17 cellular contexts compared by ENCODE assay signal in the genomic region with DNA sequence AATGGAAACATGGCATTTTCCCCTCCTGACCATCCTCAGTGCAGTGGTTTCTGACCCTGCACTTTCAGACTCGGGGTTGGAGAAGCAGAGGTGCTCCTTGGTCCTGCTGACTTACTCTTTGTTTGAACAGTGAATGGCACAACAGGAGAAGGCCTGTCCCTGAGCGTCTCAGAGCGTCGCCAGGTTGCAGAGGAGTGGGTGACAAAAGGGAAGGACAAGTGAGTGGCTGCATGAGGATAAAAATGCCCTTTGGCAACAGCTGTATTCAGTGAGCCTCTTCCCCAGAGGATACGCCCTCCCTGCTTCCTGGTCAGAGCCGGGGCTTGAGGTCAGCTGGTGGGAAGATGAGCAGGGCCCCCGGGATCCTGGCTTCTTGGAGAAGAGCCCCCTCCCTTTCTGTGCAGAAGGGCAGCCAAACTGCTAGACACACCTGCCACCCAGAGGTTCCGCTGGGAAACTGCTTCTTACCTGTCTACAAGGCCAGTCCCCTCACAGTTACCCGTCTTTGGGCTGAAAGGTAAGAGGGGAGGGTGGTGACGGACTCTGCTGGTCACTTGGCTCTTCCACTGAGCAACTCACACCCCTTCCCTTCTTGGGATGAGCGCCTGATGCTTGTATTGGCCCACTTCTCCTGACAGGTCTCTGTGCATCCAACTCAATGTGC. TPM values are rescaled to one million over a fixed set of nuclear protein-coding genes. Genes with fewer than 3 reads are reported as not detected.
DNase-seq lines count a peak whose midpoint lies in the region; ATAC-seq and TF ChIP-seq lines count a peak whose summit lies in the region.
"Had no signal": no experiment of that assay in that cellular context is flagged by ENCODE, and none has a peak within 500 bp of the region (broad histone marks: within the 10 kb centered on the region; RNA-seq: fewer than 3 reads in every experiment).

No MANE protein-coding gene starts in this region.

- H3K4me3 ChIP-seq in WERI-Rb-1 (ENCODE audit: low read depth, low read length) (no peak overlapping the region), neural cell (ENCODE audit: low read length) (no peak overlapping the region)
- H3K4me3 ChIP-seq: adrenal gland, HAP-1, lower lobe of right lung, tibial artery had no signal

- H3K9me3 ChIP-seq in WERI-Rb-1 (ENCODE audit: severe bottlenecking) (no peaks in the 10 kb centered on the region), neural cell (ENCODE audit: low read length) (no peaks in the 10 kb centered on the region)
- H3K9me3 ChIP-seq: adrenal gland, HAP-1, lower lobe of right lung, tibial artery had no signal

- peak; percentile 36 for TF ChIP-seq RAD21 in neural cell (conservative IDR thresholded peaks at IDR 0.05)

- DNase-seq in DMS 273 (lab: John Stamatoyannopoulos, UW; ENCODE audit: unreplicated experiment) (peak; percentile 18), DMS 273 treated with DMSO at 0.1 percent for 48 hours (lab: John Stamatoyannopoulos, UW) (no peak), NCI-H146 (lab: John Stamatoyannopoulos, UW) (peak; percentile 80), WERI-Rb-1 (peak; percentile 39), foreskin keratinocyte (no peak), HuH-7 (ENCODE audit: low spot score) (no peak)
- no peak for DNase-seq in activated T-helper 1 cell treated with anti-CD3 and anti-CD28 coated beads, Interleukin-12 subunit alpha, Interleukin-12 subunit beta, Interleukin-2, Interleukin-4 antibody, amounts not matched to agents 30 ng/mL and 10 ng/mL and 1 ng/mL, durations not matched to agents 14 hours and 24 hours and 36 hours (ENCODE audit: low spot score)
- DNase-seq: 8988T; activated CD8-positive, alpha-beta memory T cell treated with anti-CD3 and anti-CD28 coated beads, Interleukin-2, amount 50 U/mL, for 48 hours; adrenal gland; lower lobe of right lung; NCI-H187; nucleus accumbens; Right ventricle myocardium superior; tibial artery had no signal

- no peak overlapping the region for H3K4me3 Mint-ChIP-seq in activated T-helper 1 cell treated with anti-CD3 and anti-CD28 coated beads, Interleukin-12 subunit alpha, Interleukin-12 subunit beta, Interleukin-2, Interleukin-4 antibody, amounts not matched to agents 30 ng/mL and 10 ng/mL and 1 ng/mL, durations not matched to agents 14 hours and 24 hours and 36 hours

- H3K79me2 ChIP-seq in neural cell (replicated peaks; ENCODE audit: insufficient read depth, low read length) = no peaks in the 10 kb centered on the region

- intact Hi-C loops in activated T-helper 1 cell treated with anti-CD3 and anti-CD28 coated beads, Interleukin-12 subunit alpha, Interleukin-12 subunit beta, Interleukin-2, Interleukin-4 antibody, amounts not matched to agents 30 ng/mL and 10 ng/mL and 1 ng/mL, durations not matched to agents 14 hours and 24 hours and 36 hours (cut with micrococcal nuclease) = no loop called here

- no peaks in the 10 kb centered on the region for H3K27me3 ChIP-seq in WERI-Rb-1 (ENCODE audit: insufficient read depth, low read depth, severe bottlenecking)
- H3K27me3 ChIP-seq in neural cell (ENCODE audit: insufficient read depth, low read depth, low read length) = no peaks in the 10 kb centered on the region
- H3K27me3 ChIP-seq in foreskin keratinocyte = no peaks in the 10 kb centered on the region
- H3K27me3 ChIP-seq: adrenal gland, tibial artery had no signal

- H4K20me1 ChIP-seq in neural cell (ENCODE audit: insufficient read depth) = no peaks in the 10 kb centered on the region

- no peaks in the 10 kb centered on the region for H3K4me1 Mint-ChIP-seq in activated T-helper 1 cell treated with anti-CD3 and anti-CD28 coated beads, Interleukin-12 subunit alpha, Interleukin-12 subunit beta, Interleukin-2, Interleukin-4 antibody, amounts not matched to agents 30 ng/mL and 10 ng/mL and 1 ng/mL, durations not matched to agents 14 hours and 24 hours and 36 hours (ENCODE audit: low read depth)

- H3K4me1 ChIP-seq in foreskin keratinocyte = no peaks in the 10 kb centered on the region
- H3K4me1 ChIP-seq: adrenal gland, lower lobe of right lung, tibial artery had no signal

- H3K27ac Mint-ChIP-seq in activated T-helper 1 cell treated with anti-CD3 and anti-CD28 coated beads, Interleukin-12 subunit alpha, Interleukin-12 subunit beta, Interleukin-2, Interleukin-4 antibody, amounts not matched to agents 30 ng/mL and 10 ng/mL and 1 ng/mL, durations not matched to agents 14 hours and 24 hours and 36 hours = no peak overlapping the region

- TF ChIP-seq CTCF in WERI-Rb-1 (IDR thresholded peaks at IDR 0.05; ENCODE audit: low read depth, low read length) = peak; percentile 56
- TF ChIP-seq CTCF in neural cell (IDR thresholded peaks at IDR 0.05; ENCODE audit: poor library complexity, severe bottlenecking) = no peak
- no peak for TF ChIP-seq CTCF in foreskin keratinocyte (conservative IDR thresholded peaks at IDR 0.05)

- no peak overlapping the region for H2AFZ ChIP-seq in neural cell (ENCODE audit: low read depth, low read length)

- no peaks in the 10 kb centered on the region for H3K9me2 ChIP-seq in neural cell (ENCODE audit: insufficient read depth, low read length)

- no peaks in the 10 kb centered on the region for H3K9me3 Mint-ChIP-seq in activated T-helper 1 cell treated with anti-CD3 and anti-CD28 coated beads, Interleukin-12 subunit alpha, Interleukin-12 subunit beta, Interleukin-2, Interleukin-4 antibody, amounts not matched to agents 30 ng/mL and 10 ng/mL and 1 ng/mL, durations not matched to agents 14 hours and 24 hours and 36 hours

- no peaks in the 10 kb centered on the region for H3K36me3 Mint-ChIP-seq in activated T-helper 1 cell treated with anti-CD3 and anti-CD28 coated beads, Interleukin-12 subunit alpha, Interleukin-12 subunit beta, Interleukin-2, Interleukin-4 antibody, amounts not matched to agents 30 ng/mL and 10 ng/mL and 1 ng/mL, durations not matched to agents 14 hours and 24 hours and 36 hours (ENCODE audit: low read depth)

- H3K27ac ChIP-seq in WERI-Rb-1 (no peak overlapping the region), neural cell (ENCODE audit: low read length) (no peak overlapping the region), foreskin keratinocyte (no peak overlapping the region)
- H3K27ac ChIP-seq: adrenal gland, lower lobe of right lung, tibial artery had no signal

- TF ChIP-seq EP300 in neural cell (conservative IDR thresholded peaks at IDR 0.05; ENCODE audit: poor library complexity, severe bottlenecking) = no peak

- H3K9ac ChIP-seq in neural cell (ENCODE audit: low read length) = no peak overlapping the region

- H3K4me2 ChIP-seq in neural cell (ENCODE audit: low read length) = no peak overlapping the region

- ATAC-seq in foreskin keratinocyte = no peak
- ATAC-seq: lower lobe of right lung had no signal

- H3F3A ChIP-seq in neural cell (ENCODE audit: insufficient read depth, low read length, poor library complexity, severe bottlenecking) = no peaks in the 10 kb centered on the region

- no peaks in the 10 kb centered on the region; the same call in 1 of the 2 replicates for H3K36me3 ChIP-seq in WERI-Rb-1
- H3K36me3 ChIP-seq in neural cell (ENCODE audit: insufficient read depth, low read length) = no peaks in the 10 kb centered on the region
- H3K36me3 ChIP-seq: adrenal gland, HAP-1 had no signal

- H3K27me3 Mint-ChIP-seq in activated T-helper 1 cell treated with anti-CD3 and anti-CD28 coated beads, Interleukin-12 subunit alpha, Interleukin-12 subunit beta, Interleukin-2, Interleukin-4 antibody, amounts not matched to agents 30 ng/mL and 10 ng/mL and 1 ng/mL, durations not matched to agents 14 hours and 24 hours and 36 hours (ENCODE audit: insufficient read depth) = no peaks in the 10 kb centered on the region

TF ChIP-seq in neural cell, 6 proteins besides CTCF, POLR2A, EP300 and RAD21 (continues in another document):
- TF ChIP-seq POLR2AphosphoS5 (IDR thresholded peaks at IDR 0.05) = no peak
- TF ChIP-seq EZH2 (IDR thresholded peaks at IDR 0.05; ENCODE audit: borderline replicate concordance, insufficient read depth, low read length, poor library complexity, severe bottlenecking) = no peak
- no peak for TF ChIP-seq TAF1 (IDR thresholded peaks at IDR 0.05; ENCODE audit: low read depth)
- TF ChIP-seq SMC3 (conservative IDR thresholded peaks at IDR 0.05; ENCODE audit: poor library complexity) = no peak
- TF ChIP-seq, protein P1, sequence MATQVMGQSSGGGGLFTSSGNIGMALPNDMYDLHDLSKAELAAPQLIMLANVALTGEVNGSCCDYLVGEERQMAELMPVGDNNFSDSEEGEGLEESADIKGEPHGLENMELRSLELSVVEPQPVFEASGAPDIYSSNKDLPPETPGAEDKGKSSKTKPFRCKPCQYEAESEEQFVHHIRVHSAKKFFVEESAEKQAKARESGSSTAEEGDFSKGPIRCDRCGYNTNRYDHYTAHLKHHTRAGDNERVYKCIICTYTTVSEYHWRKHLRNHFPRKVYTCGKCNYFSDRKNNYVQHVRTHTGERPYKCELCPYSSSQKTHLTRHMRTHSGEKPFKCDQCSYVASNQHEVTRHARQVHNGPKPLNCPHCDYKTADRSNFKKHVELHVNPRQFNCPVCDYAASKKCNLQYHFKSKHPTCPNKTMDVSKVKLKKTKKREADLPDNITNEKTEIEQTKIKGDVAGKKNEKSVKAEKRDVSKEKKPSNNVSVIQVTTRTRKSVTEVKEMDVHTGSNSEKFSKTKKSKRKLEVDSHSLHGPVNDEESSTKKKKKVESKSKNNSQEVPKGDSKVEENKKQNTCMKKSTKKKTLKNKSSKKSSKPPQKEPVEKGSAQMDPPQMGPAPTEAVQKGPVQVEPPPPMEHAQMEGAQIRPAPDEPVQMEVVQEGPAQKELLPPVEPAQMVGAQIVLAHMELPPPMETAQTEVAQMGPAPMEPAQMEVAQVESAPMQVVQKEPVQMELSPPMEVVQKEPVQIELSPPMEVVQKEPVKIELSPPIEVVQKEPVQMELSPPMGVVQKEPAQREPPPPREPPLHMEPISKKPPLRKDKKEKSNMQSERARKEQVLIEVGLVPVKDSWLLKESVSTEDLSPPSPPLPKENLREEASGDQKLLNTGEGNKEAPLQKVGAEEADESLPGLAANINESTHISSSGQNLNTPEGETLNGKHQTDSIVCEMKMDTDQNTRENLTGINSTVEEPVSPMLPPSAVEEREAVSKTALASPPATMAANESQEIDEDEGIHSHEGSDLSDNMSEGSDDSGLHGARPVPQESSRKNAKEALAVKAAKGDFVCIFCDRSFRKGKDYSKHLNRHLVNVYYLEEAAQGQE (IDR thresholded peaks at IDR 0.05; ENCODE audit: borderline replicate concordance) = no peak

RNA-seq across cellular contexts. Expression of a gene that starts 16.6 kb away (rescaled TPM):
- polyA plus RNA-seq in neural cell (1.2 and 1.6 TPM in 2 replicates), foreskin keratinocyte (3.0 and 3.5 TPM in 2 replicates)
- 0.24 and 0.69 TPM in 2 replicates for polyA minus RNA-seq in neural cell
- 3.2 TPM in 2 replicates for total RNA-seq in foreskin keratinocyte
- 6.4 and 6.9 TPM in 2 replicates for total RNA-seq in activated T-helper 1 cell treated with anti-CD3 and anti-CD28 coated beads, Interleukin-12 subunit alpha, Interleukin-12 subunit beta, Interleukin-2, Interleukin-4 antibody, amounts not matched to agents 30 ng/mL and 10 ng/mL and 1 ng/mL, durations not matched to agents 14 hours and 24 hours and 36 hours

RNA-seq across cellular contexts. Expression of a gene that starts 33.0 kb away (rescaled TPM):
- polyA plus RNA-seq in neural cell (193 and 236 TPM in 2 replicates), foreskin keratinocyte (113 and 136 TPM in 2 replicates)
- polyA minus RNA-seq in neural cell = 315 and 332 TPM in 2 replicates
- total RNA-seq in foreskin keratinocyte = 172 and 196 TPM in 2 replicates
- total RNA-seq in activated T-helper 1 cell treated with anti-CD3 and anti-CD28 coated beads, Interleukin-12 subunit alpha, Interleukin-12 subunit beta, Interleukin-2, Interleukin-4 antibody, amounts not matched to agents 30 ng/mL and 10 ng/mL and 1 ng/mL, durations not matched to agents 14 hours and 24 hours and 36 hours = 346 and 355 TPM in 2 replicates

Comparison
In these comparisons a context has a peak if more than half of its experiments do, and no peak if none do; other contexts are left out.
1. DNase-seq: peak in DMS 273 (single experiment), NCI-H146 (single experiment) and WERI-Rb-1 (single experiment); none in DMS 273 treated with DMSO at 0.1 percent for 48 hours (single experiment), foreskin keratinocyte (0 of 2), HuH-7 (single experiment) and activated T-helper 1 cell treated with anti-CD3 and anti-CD28 coated beads, Interleukin-12 subunit alpha, Interleukin-12 subunit beta, Interleukin-2, Interleukin-4 antibody, amounts not matched to agents 30 ng/mL and 10 ng/mL and 1 ng/mL, durations not matched to agents 14 hours and 24 hours and 36 hours (single experiment).